In the genomic region with DNA sequence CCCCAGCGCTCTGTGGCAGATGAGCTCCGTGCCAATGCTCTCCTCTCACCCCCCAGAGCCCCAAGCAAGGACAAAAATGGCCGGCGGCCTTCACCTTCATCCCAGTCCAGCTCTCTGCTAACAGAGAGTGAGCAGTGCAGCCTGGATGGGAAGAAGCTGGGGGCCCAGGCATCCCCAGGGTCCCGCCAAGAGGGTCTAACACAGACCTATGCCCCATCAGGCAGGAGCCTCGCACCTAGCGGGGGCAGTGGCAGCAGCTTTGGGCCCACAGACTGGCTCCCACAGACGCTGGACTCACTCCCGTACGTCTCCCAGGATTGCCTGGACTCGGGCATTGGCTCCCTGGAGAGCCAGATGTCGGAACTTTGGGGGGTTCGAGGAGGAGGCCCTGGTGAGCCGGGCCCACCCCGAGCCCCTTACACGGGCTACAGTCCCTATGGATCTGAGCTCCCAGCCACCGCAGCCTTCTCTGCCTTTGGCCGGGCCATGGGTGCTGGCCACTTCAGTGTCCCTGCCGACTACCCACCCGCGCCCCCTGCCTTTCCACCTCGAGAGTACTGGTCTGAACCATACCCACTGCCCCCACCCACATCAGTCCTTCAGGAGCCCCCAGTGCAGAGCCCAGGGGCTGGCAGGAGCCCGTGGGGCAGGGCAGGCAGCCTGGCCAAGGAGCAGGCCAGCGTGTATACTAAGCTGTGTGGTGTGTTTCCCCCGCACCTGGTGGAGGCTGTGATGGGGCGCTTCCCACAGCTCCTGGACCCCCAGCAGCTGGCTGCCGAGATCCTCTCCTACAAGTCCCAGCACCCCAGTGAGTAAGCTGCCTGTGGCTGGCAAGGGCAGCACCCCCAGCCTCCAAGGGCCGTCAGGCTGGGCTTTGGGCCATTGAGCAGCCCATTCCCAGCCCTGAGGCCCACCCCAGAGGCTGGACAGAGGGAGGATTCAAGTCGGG, we compare ENCODE assay signal across 12 cellular contexts. TPM values are rescaled to one million over a fixed set of nuclear protein-coding genes. Genes with fewer than 3 reads are reported as not detected.
A peak's percentile ranks its signal among the peaks of the same experiment; 100 is the strongest.
DNase-seq lines count a peak whose midpoint lies in the region; ATAC-seq, FAIRE-seq and TF ChIP-seq lines count a peak whose summit lies in the region.
"Had no signal": no experiment of that assay in that cellular context is flagged by ENCODE, and none has a peak within 500 bp of the region (broad histone marks: within the 10 kb centered on the region; RNA-seq: fewer than 3 reads in every experiment).

No MANE protein-coding gene starts in this region.

- peaks cover 34% of the 10 kb centered on the region for H3K36me3 Mint-ChIP-seq in activated T-cell treated with anti-CD3 and anti-CD28 coated beads, Interleukin-2, amount 50 U/mL, for 4 hours (ENCODE audit: insufficient read depth)

- POLR2A ChIA-PET in A673 (lab: Charles Lee; ENCODE audit: low non-redundant PET): no interaction called here

- H3K4me3 ChIP-seq in keratinocyte (ENCODE audit: control insufficient read depth in 2 of 3, extremely low read depth in 1 of 3, insufficient read depth in 2 of 3, low read depth in 1 of 3, low read length in 3 of 3) (no peak overlapping the region), suprapubic skin (no peak overlapping the region), A673 (ENCODE audit: low read depth, low read length, poor library complexity, severe bottlenecking) (no peak overlapping the region)
- H3K4me3 ChIP-seq: lung had no signal

- no peaks in the 10 kb centered on the region for H3K9me3 Mint-ChIP-seq in activated T-cell treated with anti-CD3 and anti-CD28 coated beads, Interleukin-2, amount 50 U/mL, for 4 hours

- no peak overlapping the region for H2AFZ ChIP-seq in keratinocyte (ENCODE audit: control insufficient read depth, low read length)

- H3K27ac ChIP-seq in keratinocyte (ENCODE audit: control insufficient read depth, insufficient read depth, low read length): no peak overlapping the region
- H3K27ac ChIP-seq in suprapubic skin: peak overlapping the region; percentile 12
- H3K27ac ChIP-seq in A673 (ENCODE audit: low read depth, low read length, poor library complexity, severe bottlenecking): no peak overlapping the region

- H3K9me3 ChIP-seq in keratinocyte (ENCODE audit: control insufficient read depth, low read depth, low read length): no peaks in the 10 kb centered on the region
- H3K9me3 ChIP-seq in suprapubic skin: no peaks in the 10 kb centered on the region
- H3K9me3 ChIP-seq in A673 (ENCODE audit: low read depth, low read length, poor library complexity, severe bottlenecking): no peaks in the 10 kb centered on the region

- no peak for TF ChIP-seq POLR2A in suprapubic skin (IDR thresholded peaks at IDR 0.05)

- no peak for TF ChIP-seq CTCF in keratinocyte (optimal IDR thresholded peaks at IDR 0.05 in 1 of 3, IDR thresholded peaks at IDR 0.05 in 1 of 3, conservative IDR thresholded peaks at IDR 0.05 in 1 of 3; ENCODE audit: extremely low read depth in 1 of 3, insufficient read depth in 2 of 3, low read length in 3 of 3)
- TF ChIP-seq CTCF in suprapubic skin (IDR thresholded peaks at IDR 0.05): no peak
- no peak for TF ChIP-seq CTCF in A673 (conservative IDR thresholded peaks at IDR 0.05; ENCODE audit: low read depth, low read length)

- H3K27me3 Mint-ChIP-seq in activated T-cell treated with anti-CD3 and anti-CD28 coated beads, Interleukin-2, amount 50 U/mL, for 4 hours (ENCODE audit: low read depth): no peaks in the 10 kb centered on the region

- intact Hi-C loops in A673 (cut with micrococcal nuclease; ENCODE audit: unreplicated experiment): no loop called here

- dilution Hi-C loops in keratinocyte (cut with MboI; ENCODE audit: extremely low pct_ligation_motif_present, low sequenced_read_pairs): no loop called here

- H4K20me1 ChIP-seq in keratinocyte (ENCODE audit: control insufficient read depth, extremely low read depth, insufficient read depth, low read length): peaks cover 22% of the 10 kb centered on the region

- TF ChIP-seq EP300 in suprapubic skin (IDR thresholded peaks at IDR 0.05): no peak

- BruUV-seq in A673 (replicated peaks; lab: Mats Ljungman, UMichigan): no TSS peak

- peaks cover 48% of the 10 kb centered on the region for H3K4me1 Mint-ChIP-seq in activated T-cell treated with anti-CD3 and anti-CD28 coated beads, Interleukin-2, amount 50 U/mL, for 4 hours (ENCODE audit: low read depth)

- H3K4me2 ChIP-seq in keratinocyte (ENCODE audit: control insufficient read depth, extremely low read depth, insufficient read depth, low read depth, low read length): no peak overlapping the region

- CTCF ChIA-PET in A673 (lab: Charles Lee): interaction anchor here (0.6 kb wide), 1 partner anchor 15 kb away, joined by 6 read pairs; no protein-coding TSS in a partner anchor

- peaks cover 41% of the 10 kb centered on the region for H3K79me2 ChIP-seq in keratinocyte (ENCODE audit: control insufficient read depth, insufficient read depth, low read length)

- H3K36me3 ChIP-seq in keratinocyte (ENCODE audit: control insufficient read depth in 2 of 2, extremely low read depth in 1 of 2, insufficient read depth in 2 of 2, low read length in 2 of 2) (peaks cover 36 to 48% of the 10 kb centered on the region in 2 experiments), suprapubic skin (peaks cover 52% of the 10 kb centered on the region), A673 (ENCODE audit: insufficient read depth, low read length, poor library complexity, severe bottlenecking) (peaks cover 32% of the 10 kb centered on the region)

- 81% methylated on average over 13 of the region's 29 CpGs for WGBS in suprapubic skin

- peak; percentile 16 for DNase-seq in activated CD8-positive, alpha-beta memory T cell treated with anti-CD3 and anti-CD28 coated beads, Interleukin-2, amount 50 U/mL, for 4 hours
- DNase-seq in activated CD8-positive, alpha-beta memory T cell treated with anti-CD3 and anti-CD28 coated beads, Interleukin-2, amount 50 U/mL, for 48 hours: no peak
- peak; percentile 6 for DNase-seq in activated T-cell treated with anti-CD3 and anti-CD28 coated beads, Interleukin-2, amount 50 U/mL, for 4 hours
- no peak for DNase-seq in keratinocyte (ENCODE audit: low read depth, low spot score)
- DNase-seq in suprapubic skin (ENCODE audit: low spot score in 2 of 2): peak in 1 of 2 donors; percentile 75
- DNase-seq in mucosa of gallbladder (ENCODE audit: low spot score): no peak
- no peak for DNase-seq in A673 (ENCODE audit: low spot score)
- DNase-seq: EL, NCI-H2029 had no signal

- FAIRE-seq in keratinocyte (lab: Jason Lieb, UNC): no peak
- FAIRE-seq: endometrium had no signal

- H3K4me3 Mint-ChIP-seq in activated T-cell treated with anti-CD3 and anti-CD28 coated beads, Interleukin-2, amount 50 U/mL, for 4 hours: no peak overlapping the region

- H3K4me1 ChIP-seq in keratinocyte (ENCODE audit: control insufficient read depth, extremely low read depth, insufficient read depth, low read length) (peaks cover 73% of the 10 kb centered on the region), suprapubic skin (peaks cover 83% of the 10 kb centered on the region), A673 (ENCODE audit: insufficient read depth, low read length, poor library complexity, severe bottlenecking) (peaks cover 13% of the 10 kb centered on the region)

- H3K9ac ChIP-seq in keratinocyte (ENCODE audit: control insufficient read depth, extremely low read depth, insufficient read depth, low read length): peak overlapping the region; percentile 18

- H3K27me3 ChIP-seq in keratinocyte (ENCODE audit: control insufficient read depth, extremely low read depth, insufficient read depth, low read length) (no peaks in the 10 kb centered on the region), suprapubic skin (no peaks in the 10 kb centered on the region), A673 (replicated peaks; ENCODE audit: insufficient read depth, low read depth, low read length, poor library complexity) (no peaks in the 10 kb centered on the region)

- ATAC-seq in activated T-cell treated with anti-CD3 and anti-CD28 coated beads, Interleukin-2, amount 50 U/mL, for 4 hours: no peak
- no peak for ATAC-seq in HG02884 (IDR thresholded peaks at IDR 0.05; ENCODE audit: unreplicated experiment)

- H3K9me1 ChIP-seq in keratinocyte (ENCODE audit: control insufficient read depth, extremely low read depth, insufficient read depth, low read length): peaks cover 8% of the 10 kb centered on the region

RNA-seq across cellular contexts. Expression of gene ZC3H12A, which starts 8.7 kb away (rescaled TPM):
- 10 to 100 TPM; 48.7 to 64.8 (median 59.8) TPM for total RNA-seq in activated T-cell treated with anti-CD3 and anti-CD28 coated beads, Interleukin-2, amount 50 U/mL, for 4 hours
- polyA plus RNA-seq in keratinocyte: 17.5 to 55.5 TPM (median 24.4 TPM) in 3 replicates
- polyA plus RNA-seq in keratinocyte (2011; ENCODE audit: low read depth): 6.5 TPM
- 13.2 and 25.4 TPM in 2 replicates for polyA plus RNA-seq in keratinocyte (2011; cell fraction: cytosol; rRNA removed)
- 80.2 and 112 TPM in 2 replicates for polyA plus RNA-seq in keratinocyte (2011; cell fraction: nucleus; rRNA removed)
- polyA plus RNA-seq in keratinocyte (2012; ENCODE audit: low replicate concordance): 12.7 and 22.0 TPM in 2 replicates
- polyA minus RNA-seq in keratinocyte: 20.3 to 30.9 TPM (median 21.1 TPM) in 3 replicates
- 23.2 TPM for polyA minus RNA-seq in keratinocyte (2011; cell fraction: cytosol; rRNA and poly(A)+ RNA removed)
- 45.8 and 47.0 TPM in 2 replicates for polyA minus RNA-seq in keratinocyte (2011; cell fraction: nucleus; rRNA and poly(A)+ RNA removed)
- total RNA-seq in suprapubic skin (100 to 1,000 TPM in 1 of 4 donors, 10 to 100 TPM in 3; 47.7 to 107 (median 56.1) TPM), mucosa of gallbladder (17.6 TPM), A673 (2021) (4.8 and 5.4 TPM in 2 replicates)

RNA-seq across cellular contexts. Expression of gene MEAF6, which starts 31.5 kb away (rescaled TPM):
- total RNA-seq in activated T-cell treated with anti-CD3 and anti-CD28 coated beads, Interleukin-2, amount 50 U/mL, for 4 hours: 100 to 1,000 TPM in 1 of 3 donors, 10 to 100 TPM in 2; 87.2 to 104 (median 95.6) TPM
- 38.9 to 51.9 TPM (median 49.3 TPM) in 3 replicates for polyA plus RNA-seq in keratinocyte
- polyA plus RNA-seq in keratinocyte (2011; ENCODE audit: low read depth): 134 TPM
- 44.0 and 69.9 TPM in 2 replicates for polyA plus RNA-seq in keratinocyte (2011; cell fraction: cytosol; rRNA removed)
- polyA plus RNA-seq in keratinocyte (2011; cell fraction: nucleus; rRNA removed): 38.9 and 49.7 TPM in 2 replicates
- 40.6 and 65.0 TPM in 2 replicates for polyA plus RNA-seq in keratinocyte (2012; ENCODE audit: low replicate concordance)
- 6.8 to 22.2 TPM (median 15.4 TPM) in 3 replicates for polyA minus RNA-seq in keratinocyte
- polyA minus RNA-seq in keratinocyte (2011; cell fraction: cytosol; rRNA and poly(A)+ RNA removed): 25.9 TPM
- polyA minus RNA-seq in keratinocyte (2011; cell fraction: nucleus; rRNA and poly(A)+ RNA removed): 12.2 and 14.7 TPM in 2 replicates
- total RNA-seq in suprapubic skin (100 to 1,000 TPM in 1 of 4 donors, 10 to 100 TPM in 3; 63.6 to 105 (median 68.7) TPM), mucosa of gallbladder (74.2 TPM), A673 (2021) (73.8 and 75.7 TPM in 2 replicates)

Comparison
In these comparisons a context has a peak if more than half of its experiments do, and no peak if none do; other contexts are left out.
1. DNase-seq: peak in activated CD8-positive, alpha-beta memory T cell treated with anti-CD3 and anti-CD28 coated beads, Interleukin-2, amount 50 U/mL, for 4 hours (single experiment) and activated T-cell treated with anti-CD3 and anti-CD28 coated beads, Interleukin-2, amount 50 U/mL, for 4 hours (single experiment); none in activated CD8-positive, alpha-beta memory T cell treated with anti-CD3 and anti-CD28 coated beads, Interleukin-2, amount 50 U/mL, for 48 hours (single experiment), keratinocyte (single experiment), mucosa of gallbladder (single experiment) and A673 (single experiment).